ENCODE assay signal across 25 cellular contexts in the genomic region with DNA sequence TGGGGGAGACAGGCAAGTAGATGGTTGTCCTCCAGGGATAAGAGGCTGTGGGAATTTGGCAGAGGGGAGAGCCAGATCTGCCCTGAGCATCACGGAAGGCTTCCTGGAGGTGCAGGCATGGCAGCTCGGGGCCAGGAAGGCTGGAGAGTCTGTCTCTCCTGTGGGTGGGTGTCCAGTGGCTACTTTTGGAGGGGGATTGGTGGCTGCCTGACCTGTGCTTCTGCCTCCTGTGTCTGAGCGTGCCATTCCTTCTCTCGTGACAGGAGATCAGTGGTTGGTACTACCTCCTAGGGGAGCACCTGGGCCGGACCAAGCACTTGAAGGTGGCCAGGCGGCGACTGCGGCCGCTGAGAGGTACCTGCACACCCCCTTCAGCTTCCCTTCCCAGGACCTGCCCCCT. TPM values are rescaled to one million over a fixed set of nuclear protein-coding genes. Genes with fewer than 3 reads are reported as not detected.
DNase-seq lines count a peak whose midpoint lies in the region; ATAC-seq, FAIRE-seq and TF ChIP-seq lines count a peak whose summit lies in the region.
"Had no signal": no experiment of that assay in that cellular context is flagged by ENCODE, and none has a peak within 500 bp of the region (broad histone marks: within the 10 kb centered on the region; RNA-seq: fewer than 3 reads in every experiment).

No MANE protein-coding gene starts in this region.

- H2BK120ac ChIP-seq in trophoblast cell (ENCODE audit: insufficient read depth, low read length, poor library complexity) = no peak overlapping the region

- H3K4me1 ChIP-seq in K562 (replicated peaks in 1 of 2; ENCODE audit: control insufficient read depth in 2 of 2, insufficient read depth in 2 of 2, low read length in 2 of 2) = peaks cover 0 to 4% of the 10 kb centered on the region in 2 experiments; a peak in 2 of 5 replicates
- H3K4me1 ChIP-seq in trophoblast cell (ENCODE audit: control insufficient read depth in 1 of 2, insufficient read depth in 2 of 2, low read length in 2 of 2) = peaks cover 9 to 14% of the 10 kb centered on the region in 2 experiments
- no peaks in the 10 kb centered on the region for H3K4me1 ChIP-seq in CD8-positive, alpha-beta memory T cell (ENCODE audit: insufficient read depth, low read length)
- H3K4me1 ChIP-seq: BE2C, Caco-2 had no signal

- H3K23ac ChIP-seq in trophoblast cell (ENCODE audit: low read length) = no peak overlapping the region

- H3K4me1 Mint-ChIP-seq in T-helper 17 cell = peaks cover 10% of the 10 kb centered on the region
- H3K4me1 Mint-ChIP-seq in neural crest cell = peaks cover 31% of the 10 kb centered on the region
- peaks cover 8 to 26% (median 15%) of the 10 kb centered on the region in 3 donors for H3K4me1 Mint-ChIP-seq in CD8-positive, alpha-beta memory T cell

- H4K12ac ChIP-seq in trophoblast cell (ENCODE audit: low read depth, low read length) = no peak overlapping the region

- no peaks in the 10 kb centered on the region for H3K79me2 ChIP-seq in K562 (ENCODE audit: control insufficient read depth, insufficient read depth, low read length)
- H3K79me2 ChIP-seq in trophoblast cell (ENCODE audit: control insufficient read depth, insufficient read depth, low read length, poor library complexity) = peaks cover 2% of the 10 kb centered on the region

- no peak for TF ChIP-seq EP300 in K562 (IDR thresholded peaks at IDR 0.05; ENCODE audit: low read length)

- H3K27ac Mint-ChIP-seq in T-helper 17 cell (peak overlapping the region; percentile 62), neural crest cell (ENCODE audit: unreplicated experiment) (peak overlapping the region; percentile 75)
- H3K27ac Mint-ChIP-seq in CD8-positive, alpha-beta memory T cell = peak overlapping the region in 1 of 8 donors; percentile 81
- H3K27ac Mint-ChIP-seq: CD14-positive monocyte; CD4-positive, alpha-beta memory T cell; CD4-positive, CD25-positive, alpha-beta regulatory T cell had no signal

- no peak overlapping the region for H4K91ac ChIP-seq in trophoblast cell (ENCODE audit: low read depth, low read length)

- no peak for TF ChIP-seq RAD21 in K562 (CRISPR knock-in tag; conservative IDR thresholded peaks at IDR 0.05 in 1 of 2, IDR thresholded peaks at IDR 0.05 in 1 of 2)

- no peaks in the 10 kb centered on the region for H3K36me3 Mint-ChIP-seq in T-helper 17 cell (ENCODE audit: low read depth)
- no peaks in the 10 kb centered on the region for H3K36me3 Mint-ChIP-seq in neural crest cell (ENCODE audit: low read depth)
- no peaks in the 10 kb centered on the region for H3K36me3 Mint-ChIP-seq in CD8-positive, alpha-beta memory T cell
- H3K36me3 Mint-ChIP-seq: CD14-positive monocyte; CD4-positive, alpha-beta memory T cell; CD4-positive, CD25-positive, alpha-beta regulatory T cell had no signal

- FAIRE-seq in K562 (lab: Jason Lieb, UNC) = no peak
- FAIRE-seq: A204.1, D721Med, G401.6, GM12891, GM19239 had no signal

- H3K9ac ChIP-seq in K562 (ENCODE audit: insufficient read depth in 1 of 2, low read depth in 2 of 2, low read length in 2 of 2) (no peak overlapping the region), trophoblast cell (ENCODE audit: low read length) (no peak overlapping the region)
- H3K9ac ChIP-seq: BLaER1 had no signal

- H3K4me3 ChIP-seq in K562 (no peak overlapping the region), trophoblast cell (ENCODE audit: low read depth, low read length) (no peak overlapping the region)
- no peak overlapping the region for H3K4me3 ChIP-seq in CD8-positive, alpha-beta memory T cell (ENCODE audit: low read length)
- H3K4me3 ChIP-seq: BLaER1 had no signal

- H3K4me3 Mint-ChIP-seq in T-helper 17 cell = no peak overlapping the region
- H3K4me3 Mint-ChIP-seq in neural crest cell = no peak overlapping the region
- H3K4me3 Mint-ChIP-seq in CD8-positive, alpha-beta memory T cell = no peak overlapping the region
- H3K4me3 Mint-ChIP-seq: CD14-positive monocyte; CD4-positive, alpha-beta memory T cell; CD4-positive, CD25-positive, alpha-beta regulatory T cell had no signal

- DNase-seq in T-helper 17 cell (no peak), K562 (ENCODE audit: extremely low read depth in 1 of 4, low spot score in 3 of 4) (no peak), neural crest cell (ENCODE audit: low read depth, low spot score) (no peak), trophoblast cell (no peak), putamen (ENCODE audit: low spot score) (no peak), T-helper 2 cell (no peak)
- no peak for DNase-seq in CD8-positive, alpha-beta memory T cell
- DNase-seq: 8988T; ACHN; BE2C; C1 segment of cervical spinal cord; Caco-2; Calu3; CD4-positive, alpha-beta memory T cell; CD4-positive, CD25-positive, alpha-beta regulatory T cell; DMS79 treated with DMSO at 0.1 percent for 48 hours; GF-D8 had no signal

- H4K8ac ChIP-seq in trophoblast cell (ENCODE audit: low read depth, low read length) = peak overlapping the region; percentile 18

- TF ChIP-seq CTCF in K562 (IDR thresholded peaks at IDR 0.05 in 2 of 3, conservative IDR thresholded peaks at IDR 0.05 in 1 of 3; ENCODE audit: insufficient read depth in 2 of 3, low read depth in 1 of 3, low read length in 3 of 3) = no peak
- no peak for TF ChIP-seq CTCF in neural crest cell (conservative IDR thresholded peaks at IDR 0.05)

- POLR2A ChIA-PET in K562 (lab: Yijun Ruan, JAX) = interaction anchor here (0.6 to 1.1 kb wide), 2 partner anchors 42 to 151 kb away, joined by 3 read pairs; no protein-coding TSS in a partner anchor
- POLR2A ChIA-PET in CD8-positive, alpha-beta memory T cell (lab: Charles Lee) = no interaction called here

- H3K9me1 ChIP-seq in K562 (ENCODE audit: control insufficient read depth, insufficient read depth, low read length) = no peaks in the 10 kb centered on the region

- H3K36me3 ChIP-seq in K562 (ENCODE audit: control insufficient read depth, insufficient read depth, low read length) (no peaks in the 10 kb centered on the region), trophoblast cell (ENCODE audit: control insufficient read depth in 1 of 2, insufficient read depth in 2 of 2, low read length in 2 of 2) (peaks cover 4% of the 10 kb centered on the region in 2 experiments)
- H3K36me3 ChIP-seq in CD8-positive, alpha-beta memory T cell (ENCODE audit: insufficient read depth, low read length) = no peaks in the 10 kb centered on the region
- H3K36me3 ChIP-seq: BE2C, BLaER1 had no signal

- in situ Hi-C loops in K562 (cut with MboI) = no loop called here

- H2AK5ac ChIP-seq in trophoblast cell (ENCODE audit: low read length) = peak overlapping the region; percentile 15

- no peaks in the 10 kb centered on the region for H3K9me3 ChIP-seq in T-helper 17 cell (ENCODE audit: control insufficient read depth, low read length, poor library complexity, severe bottlenecking)
- H3K9me3 ChIP-seq in K562 (replicated peaks; ENCODE audit: control insufficient read depth, insufficient read depth, low read depth, low read length) = no peaks in the 10 kb centered on the region
- no peaks in the 10 kb centered on the region for H3K9me3 ChIP-seq in trophoblast cell (ENCODE audit: insufficient read depth, low read depth, low read length)
- no peaks in the 10 kb centered on the region for H3K9me3 ChIP-seq in CD8-positive, alpha-beta memory T cell (ENCODE audit: low read length)
- H3K9me3 ChIP-seq: BE2C, BLaER1, Caco-2 had no signal

- H3K27me3 Mint-ChIP-seq in T-helper 17 cell = no peaks in the 10 kb centered on the region
- no peaks in the 10 kb centered on the region for H3K27me3 Mint-ChIP-seq in neural crest cell (ENCODE audit: low read depth)
- peaks cover 0 to 2% of the 10 kb centered on the region in 2 donors for H3K27me3 Mint-ChIP-seq in CD8-positive, alpha-beta memory T cell
- H3K27me3 Mint-ChIP-seq: CD4-positive, alpha-beta memory T cell had no signal

- H4K20me1 ChIP-seq in K562 (replicated peaks; ENCODE audit: control insufficient read depth, insufficient read depth, low read length) = no peaks in the 10 kb centered on the region
- H4K20me1 ChIP-seq: BLaER1 had no signal

- TF ChIP-seq POLR2A in K562 (conservative IDR thresholded peaks at IDR 0.05) = no peak

- no peaks in the 10 kb centered on the region for H3K9me3 Mint-ChIP-seq in neural crest cell
- no peaks in the 10 kb centered on the region for H3K9me3 Mint-ChIP-seq in CD8-positive, alpha-beta memory T cell
- H3K9me3 Mint-ChIP-seq: CD14-positive monocyte; CD4-positive, alpha-beta memory T cell; CD4-positive, CD25-positive, alpha-beta regulatory T cell had no signal

- 5% methylated on average over 7 of the region's 9 CpGs for WGBS in K562 (ENCODE audit: insufficient coverage, low coverage, missing lambda C conversion rate)
- WGBS in trophoblast cell (ENCODE audit: extremely low coverage, insufficient coverage, insufficient read length) = no CpG with 5 or more reads among the region's 9 CpGs

- no peak overlapping the region for H3K14ac ChIP-seq in trophoblast cell (ENCODE audit: low read length)

- no peak overlapping the region for H3K18ac ChIP-seq in trophoblast cell (ENCODE audit: low read length)

- peaks cover 10% of the 10 kb centered on the region for H3K79me1 ChIP-seq in trophoblast cell (ENCODE audit: low read length)

- intact Hi-C loops in K562 (cut with micrococcal nuclease) = no loop called here

- H3K4me2 ChIP-seq in K562 (ENCODE audit: insufficient read depth, low read length) (no peak overlapping the region), trophoblast cell (ENCODE audit: low read length) (no peak overlapping the region)

- H3K4ac ChIP-seq in trophoblast cell (ENCODE audit: low read depth, low read length) = no peak overlapping the region

- CTCF ChIA-PET in K562 (lab: Yijun Ruan, JAX; ENCODE audit: low intra/inter-chr PET ratio) = no interaction called here
- CTCF ChIA-PET in CD8-positive, alpha-beta memory T cell (lab: Charles Lee) = interaction anchor here (0.9 kb wide), 1 partner anchor 37 kb away, joined by 3 read pairs; no protein-coding TSS in a partner anchor

- peaks cover 2 to 34% of the 10 kb centered on the region in 2 experiments; a peak in 4 of 5 replicates for H3K27me3 ChIP-seq in K562 (ENCODE audit: control insufficient read depth in 2 of 2, insufficient read depth in 2 of 2, low read length in 2 of 2)
- H3K27me3 ChIP-seq in trophoblast cell (ENCODE audit: insufficient read depth, low read length) = no peaks in the 10 kb centered on the region
- no peaks in the 10 kb centered on the region for H3K27me3 ChIP-seq in CD8-positive, alpha-beta memory T cell (ENCODE audit: insufficient read depth, low read length, poor library complexity, severe bottlenecking)
- H3K27me3 ChIP-seq: BE2C, BLaER1 had no signal

- no peak overlapping the region for H2BK5ac ChIP-seq in trophoblast cell (ENCODE audit: low read depth, low read length, poor library complexity)

- H3K27ac ChIP-seq in K562 (ENCODE audit: extremely low read depth, low read depth, low read length) (no peak overlapping the region), trophoblast cell (ENCODE audit: low read depth, low read length) (no peak overlapping the region)
- no peak overlapping the region for H3K27ac ChIP-seq in CD8-positive, alpha-beta memory T cell (ENCODE audit: low read depth, low read length)
- H3K27ac ChIP-seq: BLaER1 had no signal

- ATAC-seq in T-helper 17 cell = no peak
- no peak for ATAC-seq in K562
- no peak for ATAC-seq in GM18868 (IDR thresholded peaks at IDR 0.05; ENCODE audit: unreplicated experiment)

- H2AFZ ChIP-seq in K562 (ENCODE audit: low read depth, low read length) (no peak overlapping the region), trophoblast cell (ENCODE audit: insufficient read depth, low read length, poor library complexity) (no peak overlapping the region)

- BruUV-seq in K562 (replicated peaks; lab: Mats Ljungman, UMichigan) = no TSS peak

- H2BK12ac ChIP-seq in trophoblast cell (ENCODE audit: low read length) = no peak overlapping the region

RNA-seq across cellular contexts. Expression of a gene that starts 33.5 kb away (rescaled TPM):
- 10 to 100 TPM; 17.4 to 22.0 TPM for total RNA-seq in T-helper 17 cell
- total RNA-seq in K562 (2011; cell fraction: chromatin; rRNA removed; ENCODE audit: low replicate concordance) = 1.8 and 5.3 TPM in 2 replicates
- total RNA-seq in K562 (2011; cell fraction: nucleolus; rRNA removed) = 3.2 and 3.3 TPM in 2 replicates
- 2.8 and 3.2 TPM in 2 replicates for total RNA-seq in K562 (2011; cell fraction: nucleoplasm; rRNA removed)
- total RNA-seq in K562 (2014; rRNA removed) = 2.2 and 3.1 TPM in 2 replicates
- total RNA-seq in K562 (2014; rRNA removed; fragmentation: Illumina TruSeq; extraction: Trizol) = 0.95 and 1.1 TPM in 2 replicates
- total RNA-seq in K562 (2015; rRNA removed; fragmentation: Illumina TruSeq; extraction: Trizol) = 0.79 and 0.83 TPM in 2 replicates
- 2.9 and 3.0 TPM in 2 replicates for total RNA-seq in K562 (2021)
- polyA plus RNA-seq in K562 (2011; rRNA removed) = 0.65 and 0.67 TPM in 2 replicates
- polyA plus RNA-seq in K562 (2011; cell fraction: cytosol; rRNA removed) = 0.66 and 0.88 TPM in 2 replicates
- polyA plus RNA-seq in K562 (2011; cell fraction: nucleus; rRNA removed) = 0.83 and 2.0 TPM in 2 replicates
- polyA plus RNA-seq in K562 (2012) = 1.9 and 18.5 TPM in 2 replicates
- polyA plus RNA-seq in K562 (2014; fragmentation: Illumina TruSeq; extraction: Trizol) = 2.1 TPM in 2 replicates
- polyA plus RNA-seq in K562 (2014; fragmentation: Nextera tagmentation; extraction: Ambion mirVana) = under 1 TPM; 0.08 to 0.15 TPM
- polyA plus RNA-seq in K562 (2014; rRNA removed) = 1.7 TPM in 2 replicates
- polyA minus RNA-seq in K562 (2011; rRNA and poly(A)+ RNA removed) = 0.27 and 0.81 TPM in 2 replicates
- polyA minus RNA-seq in K562 (2011; cell fraction: cytosol; rRNA and poly(A)+ RNA removed) = 0.95 and 2.0 TPM in 2 replicates
- polyA minus RNA-seq in K562 (2011; cell fraction: nucleus; rRNA and poly(A)+ RNA removed) = 1.4 and 1.9 TPM in 2 replicates
- total RNA-seq in neural crest cell = 36.7 and 41.0 TPM in 2 replicates
- polyA plus RNA-seq in trophoblast cell (2013) = 97.8 and 100 TPM in 2 replicates
- total RNA-seq in CD8-positive, alpha-beta memory T cell = 10 to 100 TPM; 89.2 to 91.2 TPM
- 59.8 TPM for polyA plus RNA-seq in CD8-positive, alpha-beta memory T cell
